ENCODE assay signal across 1 cellular context in genomic region chr7:150966002-150966401, GRCh38.
TF ChIP-seq lines count a peak whose summit lies in the region.

No MANE protein-coding gene starts in this region.

TF ChIP-seq in H1, 55 proteins besides CTCF, POLR2A, EP300 and RAD21:
- TF ChIP-seq ATF3 (IDR thresholded peaks at IDR 0.05; ENCODE audit: insufficient read depth, low read depth, low read length) (no peak), BCL11A (IDR thresholded peaks at IDR 0.05; ENCODE audit: low read depth in 2 of 2, low read length in 2 of 2) (no peak), CHD1 (IDR thresholded peaks at IDR 0.05; ENCODE audit: low read depth, low read length) (no peak), ZNF274 (IDR thresholded peaks at IDR 0.05; ENCODE audit: borderline replicate concordance, extremely low read depth, low read length) (no peak), MAX (IDR thresholded peaks at IDR 0.05) (no peak)
TF ChIP-seq in H1: peak in this region for 0.
